ENCODE assay signal across 28 cellular contexts in the genomic region with DNA sequence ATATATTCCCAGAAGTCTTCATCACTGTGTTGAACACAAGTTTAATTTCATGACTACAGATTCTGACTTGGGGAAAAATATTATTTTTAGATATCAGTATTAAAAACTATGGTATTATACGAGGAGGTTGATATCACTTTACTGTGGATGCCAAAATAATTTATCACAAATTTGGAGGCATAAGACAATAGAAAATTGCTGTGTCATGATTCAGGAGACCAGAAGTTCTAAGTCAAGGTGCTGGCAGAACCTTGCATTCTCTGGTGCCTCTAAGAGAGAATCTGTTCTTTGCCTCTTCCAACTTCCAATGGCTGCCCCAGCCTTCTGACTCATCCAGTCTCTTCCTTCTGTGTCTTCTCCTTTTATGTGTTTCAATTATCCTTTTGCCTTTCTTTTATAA.
"Had no signal": no experiment of that assay in that cellular context is flagged by ENCODE, and none has a peak within 500 bp of the region (broad histone marks: within the 10 kb centered on the region; RNA-seq: fewer than 3 reads in every experiment).

No MANE protein-coding gene starts in this region.

- FAIRE-seq: colon, endometrium, endothelial cell of umbilical vein, frontal cortex had no signal

- H3K27me3 ChIP-seq: colonic mucosa, dorsolateral prefrontal cortex, esophagus muscularis mucosa, esophagus squamous epithelium, foreskin keratinocyte, gastrocnemius medialis, gastroesophageal sphincter, heart left ventricle, heart right ventricle had no signal

- H3K4me1 ChIP-seq: colonic mucosa, esophagus muscularis mucosa, esophagus squamous epithelium, foreskin keratinocyte, gastrocnemius medialis, gastroesophageal sphincter, heart left ventricle, heart right ventricle had no signal

- H3K4me3 ChIP-seq: colonic mucosa, coronary artery, dorsolateral prefrontal cortex, esophagus muscularis mucosa, esophagus squamous epithelium, gastrocnemius medialis, gastroesophageal sphincter, heart left ventricle, heart right ventricle had no signal

- DNase-seq: colonic mucosa; cortex of kidney; dermis blood vessel endothelial cell; dorsolateral prefrontal cortex; effector CD4-positive, alpha-beta T cell; effector CD8-positive, alpha-beta T cell; effector memory CD4-positive, alpha-beta T cell; effector memory CD8-positive, alpha-beta T cell; endodermal cell; erythroblast; esophagus squamous epithelium; foreskin fibroblast; foreskin keratinocyte; foreskin melanocyte; gastrocnemius medialis; glutamatergic neuron; head of caudate nucleus; heart left ventricle; heart right ventricle had no signal

- H3K27ac ChIP-seq: colonic mucosa, coronary artery, dorsolateral prefrontal cortex, epithelial cell of prostate, esophagus muscularis mucosa, esophagus squamous epithelium, foreskin keratinocyte, gastrocnemius medialis, gastroesophageal sphincter, heart left ventricle, heart right ventricle had no signal

- ATAC-seq: effector memory CD8-positive, alpha-beta T cell; esophagus mucosa; foreskin keratinocyte; gastrocnemius medialis; heart left ventricle; heart right ventricle had no signal

- H3K36me3 ChIP-seq: colonic mucosa, esophagus muscularis mucosa, esophagus squamous epithelium, gastrocnemius medialis, gastroesophageal sphincter, heart left ventricle, heart right ventricle had no signal

- H3K9me3 ChIP-seq: colonic mucosa, esophagus muscularis mucosa, esophagus squamous epithelium, gastrocnemius medialis, gastroesophageal sphincter had no signal
